ENCODE assay signal across 15 cellular contexts in the genomic region with DNA sequence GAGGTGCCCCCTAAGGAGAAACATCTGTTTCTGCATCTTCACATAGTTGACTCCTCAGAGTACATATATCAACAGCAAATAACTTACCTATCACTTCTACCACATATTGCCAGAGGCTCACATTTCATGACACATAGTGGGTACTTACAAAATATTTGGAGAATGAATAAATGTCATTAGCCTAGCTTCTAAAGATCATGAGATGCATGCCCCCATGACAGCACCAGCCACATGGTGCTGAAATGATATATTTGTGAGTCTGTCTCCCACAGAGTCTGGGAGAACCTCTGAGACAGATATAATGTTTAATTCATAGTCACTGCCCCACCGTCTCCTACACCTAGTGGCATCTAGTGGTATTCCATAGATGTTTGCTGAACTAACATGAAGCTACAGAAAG.
DNase-seq lines count a peak whose midpoint lies in the region; ATAC-seq and TF ChIP-seq lines count a peak whose summit lies in the region.
"Had no signal": no experiment of that assay in that cellular context is flagged by ENCODE, and none has a peak within 500 bp of the region (broad histone marks: within the 10 kb centered on the region; RNA-seq: fewer than 3 reads in every experiment).

No MANE protein-coding gene starts in this region.

- no peak overlapping the region for H2AFZ ChIP-seq in H9 (ENCODE audit: low read length)

- H3K79me2 ChIP-seq in H9 (ENCODE audit: insufficient read depth, low read length): no peaks in the 10 kb centered on the region

- H3K27me3 ChIP-seq in H9 (ENCODE audit: insufficient read depth, low read length) (no peaks in the 10 kb centered on the region), BE2C (no peaks in the 10 kb centered on the region)
- H3K27me3 ChIP-seq: BLaER1 treated with 17β-estradiol and CSF1 and Interleukin-3, amounts not matched to agents 10 nM and 100 nM; SJSA1 had no signal

- no peak overlapping the region for H3K4me2 ChIP-seq in H9 (ENCODE audit: insufficient read depth, insufficient read length, low read length)
- H3K4me2 ChIP-seq: BLaER1 treated with 17β-estradiol and CSF1 and Interleukin-3, amounts not matched to agents 10 nM and 100 nM had no signal

- no peak overlapping the region for H3K27ac ChIP-seq in H9 (ENCODE audit: insufficient read length, low read depth, low read length)
- H3K27ac ChIP-seq: BLaER1 treated with 17β-estradiol and CSF1 and Interleukin-3, amounts not matched to agents 10 nM and 100 nM; RWPE1; SJSA1 had no signal

- H2BK120ac ChIP-seq in H9 (ENCODE audit: low read depth, low read length, poor library complexity, severe bottlenecking): no peak overlapping the region

- no peak overlapping the region for H3K18ac ChIP-seq in H9 (ENCODE audit: insufficient read length, low read depth, low read length)

- no peaks in the 10 kb centered on the region for H3K4me1 ChIP-seq in H9 (ENCODE audit: insufficient read depth, low read length)
- H3K4me1 ChIP-seq in BE2C: no peaks in the 10 kb centered on the region
- H3K4me1 ChIP-seq: BLaER1 treated with 17β-estradiol and CSF1 and Interleukin-3, amounts not matched to agents 10 nM and 100 nM had no signal

- no peak overlapping the region for H2BK12ac ChIP-seq in H9 (ENCODE audit: insufficient read length, low read depth, low read length)

- no peak for DNase-seq in H9
- DNase-seq in RPMI7951 (ENCODE audit: low read depth): peak; percentile 32
- peak; percentile 66 for DNase-seq in glomerular visceral epithelial cell (ENCODE audit: extremely low spot score)
- DNase-seq in BE2C: no peak
- no peak for DNase-seq in omental fat pad (ENCODE audit: low spot score)
- DNase-seq in GDM1 (lab: John Stamatoyannopoulos, UW): no peak
- no peak for DNase-seq in NCI-H526 (lab: John Stamatoyannopoulos, UW)
- DNase-seq: H7, Karpas-422, NCI-H1417, NCI-H2029, T-cell had no signal

- H2BK20ac ChIP-seq in H9 (ENCODE audit: low read depth, low read length, poor library complexity, severe bottlenecking): no peak overlapping the region

- no peak overlapping the region for H3K4me3 Mint-ChIP-seq in H9
- H3K4me3 Mint-ChIP-seq: T-cell had no signal

- no CpG with 5 or more reads among the region's 1 CpG for WGBS in H9 (ENCODE audit: extremely low coverage, insufficient read length, low lambda C conversion rate)

- H3K4me3 ChIP-seq in BE2C (ENCODE audit: low read depth, low read length): no peak overlapping the region
- H3K4me3 ChIP-seq: BLaER1 treated with 17β-estradiol and CSF1 and Interleukin-3, amounts not matched to agents 10 nM and 100 nM; SJSA1 had no signal

- ATAC-seq in omental fat pad (ENCODE audit: low FRiP score): no peak
- ATAC-seq: T-cell had no signal

- H2BK5ac ChIP-seq in H9 (ENCODE audit: insufficient read length, low read length): no peak overlapping the region

- peak; percentile 34; the same call in 1 of the 3 replicates for TF ChIP-seq CTCF in H9 (conservative IDR thresholded peaks at IDR 0.05)
- no peak for TF ChIP-seq CTCF in BE2C (IDR thresholded peaks at IDR 0.05; ENCODE audit: low read depth, low read length)
- no peak for TF ChIP-seq CTCF in omental fat pad (IDR thresholded peaks at IDR 0.05)

- H3K27ac Mint-ChIP-seq in H9: no peak overlapping the region
- H3K27ac Mint-ChIP-seq: T-cell had no signal

- no peak overlapping the region for H3K56ac ChIP-seq in H9 (ENCODE audit: insufficient read length, low read depth, low read length)

- H3K4ac ChIP-seq in H9 (ENCODE audit: low read depth, low read length): no peak overlapping the region

- H3K27me3 Mint-ChIP-seq in H9 (ENCODE audit: low read depth): peaks cover 2% of the 10 kb centered on the region; the same call in 1 of the 2 replicates
- H3K27me3 Mint-ChIP-seq: T-cell had no signal

- no peaks in the 10 kb centered on the region for H3K23me2 ChIP-seq in H9 (ENCODE audit: insufficient read length, low read depth, low read length, poor library complexity, severe bottlenecking)

- no peaks in the 10 kb centered on the region for H4K20me1 ChIP-seq in H9 (ENCODE audit: control insufficient read depth, insufficient read depth, insufficient read length)
- H4K20me1 ChIP-seq: BLaER1 treated with 17β-estradiol and CSF1 and Interleukin-3, amounts not matched to agents 10 nM and 100 nM had no signal

- H3K36me3 ChIP-seq in BE2C: no peaks in the 10 kb centered on the region
- H3K36me3 ChIP-seq: BLaER1 treated with 17β-estradiol and CSF1 and Interleukin-3, amounts not matched to agents 10 nM and 100 nM; SJSA1 had no signal

- no peak overlapping the region for H3K9ac ChIP-seq in H9 (ENCODE audit: extremely low read depth, insufficient read length, low read length)
- H3K9ac ChIP-seq: BLaER1 treated with 17β-estradiol and CSF1 and Interleukin-3, amounts not matched to agents 10 nM and 100 nM had no signal

- H3K4me1 Mint-ChIP-seq in H9: peaks cover 9 to 10% of the 10 kb centered on the region in 2 experiments
- H3K4me1 Mint-ChIP-seq: T-cell had no signal

- H3K36me3 Mint-ChIP-seq in H9 (ENCODE audit: insufficient read depth in 1 of 3, low read depth in 3 of 3): peaks cover under 1 to 9% (median 3%) of the 10 kb centered on the region in 3 experiments; a peak in 3 of 7 replicates
- H3K36me3 Mint-ChIP-seq: T-cell had no signal

- no peak overlapping the region for H2AK5ac ChIP-seq in H9 (ENCODE audit: insufficient read length, low read length)

- H4K5ac ChIP-seq in H9 (ENCODE audit: insufficient read length, low read depth, low read length): no peak overlapping the region

- H2BK15ac ChIP-seq in H9 (ENCODE audit: low read depth, low read length): no peak overlapping the region

- H3K79me1 ChIP-seq in H9 (ENCODE audit: insufficient read depth, low read depth, low read length, poor library complexity, severe bottlenecking): no peaks in the 10 kb centered on the region

- H3K14ac ChIP-seq in H9 (ENCODE audit: insufficient read depth, low read length): no peak overlapping the region

- H3K23ac ChIP-seq in H9 (ENCODE audit: insufficient read length, low read depth, low read length): no peak overlapping the region

- H3T11ph ChIP-seq in H9 (ENCODE audit: low read length): no peak overlapping the region

- peaks cover 0 to 4% of the 10 kb centered on the region in 2 experiments; a peak in 1 of 5 replicates for H3K9me3 Mint-ChIP-seq in H9

- no peaks in the 10 kb centered on the region for H3K9me3 ChIP-seq in H9 (ENCODE audit: control insufficient read depth, low read depth, low read length)
- no peaks in the 10 kb centered on the region for H3K9me3 ChIP-seq in BE2C
- H3K9me3 ChIP-seq: SJSA1 had no signal

- no peak overlapping the region for H4K91ac ChIP-seq in H9 (ENCODE audit: insufficient read length, low read depth, low read length)

- H4K8ac ChIP-seq in H9 (replicated peaks; ENCODE audit: insufficient read length, low read depth, low read length): no peak overlapping the region

Comparison
In these comparisons a context has a peak if more than half of its experiments do, and no peak if none do; other contexts are left out.
1. DNase-seq: peak in RPMI7951 (single experiment) and glomerular visceral epithelial cell (single experiment); none in H9 (single experiment), BE2C (single experiment), omental fat pad (single experiment), GDM1 (single experiment) and NCI-H526 (0 of 2).